Comparison of ENCODE assay signal across 25 cellular contexts in genomic region chr10:128007971-128008370, GRCh38.
"Had no signal": no experiment of that assay in that cellular context is flagged by ENCODE, and none has a peak within 500 bp of the region (broad histone marks: within the 10 kb centered on the region; RNA-seq: fewer than 3 reads in every experiment).

No MANE protein-coding gene starts in this region.

- H3K27ac Mint-ChIP-seq: activated CD8-positive, alpha-beta memory T cell treated with anti-CD3 and anti-CD28 coated beads, Interleukin-2, amount 10 ng/mL, durations not matched to agents 7 days and 5 days; activated naive CD4-positive, alpha-beta T cell treated with anti-CD3 and anti-CD28 coated beads for 36 hours; activated naive CD8-positive, alpha-beta T cell; activated T-cell treated with anti-CD3 and anti-CD28 coated beads, Interleukin-2, amount 50 U/mL, for 24 hours; activated T-helper 1 cell treated with anti-CD3 and anti-CD28 coated beads, Interleukin-12 subunit alpha, Interleukin-12 subunit beta, Interleukin-2, Interleukin-4 antibody, amounts not matched to agents 30 ng/mL and 10 ng/mL and 1 ng/mL, durations not matched to agents 14 hours and 24 hours and 36 hours; brain had no signal

- H3K9me3 Mint-ChIP-seq: activated naive CD4-positive, alpha-beta T cell treated with anti-CD3 and anti-CD28 coated beads for 36 hours; activated T-cell treated with anti-CD3 and anti-CD28 coated beads, Interleukin-2, amount 50 U/mL, for 24 hours; activated T-helper 1 cell treated with anti-CD3 and anti-CD28 coated beads, Interleukin-12 subunit alpha, Interleukin-12 subunit beta, Interleukin-2, Interleukin-4 antibody, amounts not matched to agents 30 ng/mL and 10 ng/mL and 1 ng/mL, durations not matched to agents 14 hours and 24 hours and 36 hours had no signal

- H3K4me3 ChIP-seq: K562, PC-9 had no signal

- H2AFZ ChIP-seq: PC-9 had no signal

- ATAC-seq: activated CD8-positive, alpha-beta memory T cell treated with anti-CD3 and anti-CD28 coated beads, Interleukin-2, amount 10 ng/mL, durations not matched to agents 7 days and 5 days; K562 had no signal

- H3K27ac ChIP-seq: PC-9, VCaP had no signal

- H3K36me3 Mint-ChIP-seq: activated CD8-positive, alpha-beta memory T cell treated with anti-CD3 and anti-CD28 coated beads, Interleukin-2, amount 10 ng/mL, durations not matched to agents 7 days and 5 days; activated naive CD8-positive, alpha-beta T cell; brain had no signal

- H3K4me2 ChIP-seq: PC-9 had no signal

- H3K4me3 Mint-ChIP-seq: activated CD8-positive, alpha-beta memory T cell treated with anti-CD3 and anti-CD28 coated beads, Interleukin-2, amount 10 ng/mL, durations not matched to agents 7 days and 5 days; activated naive CD4-positive, alpha-beta T cell treated with anti-CD3 and anti-CD28 coated beads for 36 hours; activated naive CD8-positive, alpha-beta T cell; activated T-cell treated with anti-CD3 and anti-CD28 coated beads, Interleukin-2, amount 50 U/mL, for 24 hours; activated T-helper 1 cell treated with anti-CD3 and anti-CD28 coated beads, Interleukin-12 subunit alpha, Interleukin-12 subunit beta, Interleukin-2, Interleukin-4 antibody, amounts not matched to agents 30 ng/mL and 10 ng/mL and 1 ng/mL, durations not matched to agents 14 hours and 24 hours and 36 hours; brain had no signal

- DNase-seq: activated CD4-positive, alpha-beta T cell treated with anti-CD3 and anti-CD28 coated beads for 48 hours; activated CD4-positive, alpha-beta T cell treated with anti-CD3 and anti-CD28 coated beads, Interleukin-2, amount 50 U/mL, for 48 hours; activated CD4-positive, CD25-positive, alpha-beta regulatory T cell; activated CD8-positive, alpha-beta memory T cell treated with anti-CD3 and anti-CD28 coated beads, Interleukin-2, amount 10 ng/mL, durations not matched to agents 7 days and 5 days; activated gamma-delta T cell; activated naive CD4-positive, alpha-beta T cell treated with anti-CD3 and anti-CD28 coated beads for 36 hours; activated T-cell treated with anti-CD3 and anti-CD28 coated beads, Interleukin-2, amount 50 U/mL, for 24 hours; amygdala; Karpas-422; MM.1S; NCI-H1105; NCI-H1436; NCI-H187; NCI-H2081; NCI-H446; NCI-H524; PC-9; SIG-M5; T-helper 2 cell; T1000 had no signal
